In the genomic region with DNA sequence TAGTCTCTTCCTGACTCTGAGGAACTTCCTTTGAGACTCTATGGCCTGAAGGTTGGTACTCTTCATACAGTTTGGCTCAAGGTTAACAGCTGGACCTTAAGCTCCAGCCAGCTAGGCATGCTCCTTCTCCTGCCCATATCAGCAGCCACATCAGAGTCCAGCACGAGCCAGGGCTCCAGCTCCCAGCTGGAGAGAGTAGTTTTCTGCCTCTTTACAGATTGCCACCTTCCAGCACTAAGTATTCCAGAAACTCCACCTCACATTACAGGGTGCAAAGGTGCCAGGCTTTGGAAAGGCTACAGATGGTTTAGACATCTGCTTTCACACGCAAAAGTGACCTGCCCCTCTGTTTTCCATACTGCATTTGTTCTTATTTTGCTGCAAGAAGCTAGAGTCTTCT, we compare ENCODE assay signal across 27 cellular contexts.
"Had no signal": no experiment of that assay in that cellular context is flagged by ENCODE, and none has a peak within 500 bp of the region (broad histone marks: within the 10 kb centered on the region; RNA-seq: fewer than 3 reads in every experiment).

No MANE protein-coding gene starts in this region.

- H3K36me3 ChIP-seq: ascending aorta, brain microvascular endothelial cell had no signal

- DNase-seq: activated CD4-positive, alpha-beta memory T cell treated with anti-CD3 and anti-CD28 coated beads, Interleukin-2, amount 10 ng/mL, durations not matched to agents 7 days and 5 days; activated CD4-positive, alpha-beta T cell treated with anti-CD3 and anti-CD28 coated beads for 1 hour; activated CD4-positive, alpha-beta T cell treated with anti-CD3 and anti-CD28 coated beads for 4 hours; activated CD4-positive, alpha-beta T cell treated with anti-CD3 and anti-CD28 coated beads, Interleukin-2, amount 10 ng/mL, durations not matched to agents 7 days and 5 days; activated CD4-positive, alpha-beta T cell treated with anti-CD3 and anti-CD28 coated beads, Interleukin-2, amount 50 U/mL, for 4 hours; activated CD8-positive, alpha-beta memory T cell treated with anti-CD3 and anti-CD28 coated beads, Interleukin-2, amount 50 U/mL, for 48 hours; activated gamma-delta T cell; activated naive CD4-positive, alpha-beta T cell; activated naive CD4-positive, alpha-beta T cell treated with anti-CD3 and anti-CD28 coated beads, Interleukin-2, amount 10 ng/mL, durations not matched to agents 7 days and 5 days; activated naive CD8-positive, alpha-beta T cell treated with anti-CD3 and anti-CD28 coated beads, Interleukin-2, amount 10 ng/mL, durations not matched to agents 7 days and 5 days; activated T-cell treated with anti-CD3 and anti-CD28 coated beads for 4 hours; activated T-cell treated with anti-CD3 and anti-CD28 coated beads, Interleukin-2, amount 50 U/mL, for 24 hours; activated T-cell treated with anti-CD3 and anti-CD28 coated beads, Interleukin-2, amount 50 U/mL, for 72 hours; brain microvascular endothelial cell; dorsolateral prefrontal cortex; effector memory CD4-positive, alpha-beta T cell; endodermal cell; foreskin fibroblast; T-helper 2 cell had no signal

- H3K27ac ChIP-seq: ascending aorta, brain microvascular endothelial cell, coronary artery, dorsolateral prefrontal cortex, VCaP had no signal

- H3K9me3 ChIP-seq: ascending aorta had no signal

- ATAC-seq: activated naive CD4-positive, alpha-beta T cell treated with anti-CD3 and anti-CD28 coated beads, Interleukin-2, amount 50 U/mL, for 72 hours; activated T-cell treated with anti-CD3 and anti-CD28 coated beads, Interleukin-2, amount 50 U/mL, for 72 hours; esophagus mucosa; WTC11 had no signal

- FAIRE-seq: bronchial epithelial cell, frontal cortex had no signal

- H3K4me3 ChIP-seq: ascending aorta, coronary artery, dorsolateral prefrontal cortex had no signal

- H3K27me3 ChIP-seq: ascending aorta, brain microvascular endothelial cell, dorsolateral prefrontal cortex had no signal
